In genomic region chr17:31308935-31309334, GRCh38 we compare ENCODE assay signal across 14 cellular contexts. TPM values are rescaled to one million over a fixed set of nuclear protein-coding genes. Genes with fewer than 3 reads are reported as not detected.
DNase-seq lines count a peak whose midpoint lies in the region; ATAC-seq and TF ChIP-seq lines count a peak whose summit lies in the region.
"Had no signal": no experiment of that assay in that cellular context is flagged by ENCODE, and none has a peak within 500 bp of the region (broad histone marks: within the 10 kb centered on the region; RNA-seq: fewer than 3 reads in every experiment).

No MANE protein-coding gene starts in this region.

- intact Hi-C loops in heart right ventricle (cut with DNase I), result no loop called here

- H3K79me2 ChIP-seq in OCI-LY3 (ENCODE audit: low read length), result peaks cover 91% of the 10 kb centered on the region

- H3K9me3 ChIP-seq in OCI-LY3 (ENCODE audit: insufficient read depth, low read length) (no peaks in the 10 kb centered on the region), duodenal mucosa (ENCODE audit: control insufficient read depth in 1 of 2, low read length in 2 of 2) (no peaks in the 10 kb centered on the region), heart right ventricle (no peaks in the 10 kb centered on the region)

- WGBS in heart right ventricle, 2 donors, result 71 to 74% methylated on average over 1 of the region's 1 CpG

- H3K9ac ChIP-seq in OCI-LY3 (ENCODE audit: low read length) (peak overlapping the region; percentile 97), duodenal mucosa (ENCODE audit: low read depth in 1 of 2, low read length in 2 of 2) (peak overlapping the region in 1 of 2 donors; percentile 19)

- H3K4me1 ChIP-seq in OCI-LY3 (ENCODE audit: low read length), result peaks cover 57% of the 10 kb centered on the region
- H3K4me1 ChIP-seq in duodenal mucosa (ENCODE audit: control insufficient read depth in 1 of 2, insufficient read depth in 2 of 2, low read length in 2 of 2), result peaks cover 6 to 17% of the 10 kb centered on the region in 2 donors
- H3K4me1 ChIP-seq in foreskin keratinocyte, result peaks cover 9% of the 10 kb centered on the region
- H3K4me1 ChIP-seq in heart right ventricle, result peaks cover 0 to 33% (median 0%) of the 10 kb centered on the region in 9 donors

- peaks cover 70% of the 10 kb centered on the region for H3K36me3 Mint-ChIP-seq in T-helper 2 cell treated with Interferon-gamma antibody and Interleukin-4, amounts not matched to agents 5 μg/mL and 100 μg/mL, for 36 hours (ENCODE audit: low read depth)
- H3K36me3 Mint-ChIP-seq in stimulated activated naive B cell treated with anti-CD40 and anti-IgM and Interleukin-4, amounts not matched to agents 10 μg/mL and 1 μg/mL and 100 μg/mL, for 72 hours, result peaks cover 40 to 46% of the 10 kb centered on the region in 2 donors

- peak overlapping the region; percentile 86 for H3K4me3 Mint-ChIP-seq in T-helper 2 cell treated with Interferon-gamma antibody and Interleukin-4, amounts not matched to agents 5 μg/mL and 100 μg/mL, for 36 hours
- H3K4me3 Mint-ChIP-seq in stimulated activated naive B cell treated with anti-CD40 and anti-IgM and Interleukin-4, amounts not matched to agents 10 μg/mL and 1 μg/mL and 100 μg/mL, for 72 hours, result peak overlapping the region; percentile 73 to 76

- peak overlapping the region; percentile 96 for H3K4me2 ChIP-seq in OCI-LY3 (ENCODE audit: low read length)

- H3K27ac ChIP-seq in OCI-LY3 (ENCODE audit: low read length) (peak overlapping the region; percentile 98), duodenal mucosa (ENCODE audit: low read depth, low read length) (peak overlapping the region; percentile 13), foreskin keratinocyte (no peak overlapping the region), heart right ventricle (peak overlapping the region in 1 of 10 donors; percentile 89)

- ATAC-seq in stimulated activated naive B cell treated with anti-CD40 and anti-IgM and Interleukin-4, amounts not matched to agents 10 μg/mL and 1 μg/mL and 100 μg/mL, for 72 hours (replicated peaks), result peak; percentile 12 to 18
- ATAC-seq in foreskin keratinocyte, result no peak
- ATAC-seq in heart right ventricle, result no peak

- no peak for DNase-seq in T-helper 2 cell treated with Interferon-gamma antibody and Interleukin-4, amounts not matched to agents 5 μg/mL and 100 μg/mL, for 36 hours (ENCODE audit: low spot score)
- no peak for DNase-seq in T-helper 2 cell
- no peak for DNase-seq in stimulated activated naive B cell treated with anti-CD40 and anti-IgM and Interleukin-4, amounts not matched to agents 10 μg/mL and 1 μg/mL and 100 μg/mL, for 72 hours
- DNase-seq in NCI-H2227 treated with DMSO at 0.1 percent for 48 hours (lab: John Stamatoyannopoulos, UW), result no peak
- DNase-seq in foreskin keratinocyte, result no peak
- DNase-seq in heart right ventricle, result no peak
- DNase-seq: 8988T; HCEC 1CT; NCI-H187; stimulated activated CD4-positive, alpha-beta T cell treated with anti-CD3 and anti-CD28 coated beads, Interleukin-2, amount 100 ng/mL, for 48 hours had no signal

- H3K4me3 ChIP-seq in OCI-LY3 (ENCODE audit: low read length), result peak overlapping the region; percentile 71
- peak overlapping the region; percentile 0 to 25 for H3K4me3 ChIP-seq in duodenal mucosa (ENCODE audit: low read depth in 1 of 2, low read length in 2 of 2)
- peak overlapping the region in 2 of 10 donors; percentile 2 to 57 for H3K4me3 ChIP-seq in heart right ventricle

- peaks cover 10% of the 10 kb centered on the region for H3K9me3 Mint-ChIP-seq in T-helper 2 cell treated with Interferon-gamma antibody and Interleukin-4, amounts not matched to agents 5 μg/mL and 100 μg/mL, for 36 hours
- H3K9me3 Mint-ChIP-seq in stimulated activated naive B cell treated with anti-CD40 and anti-IgM and Interleukin-4, amounts not matched to agents 10 μg/mL and 1 μg/mL and 100 μg/mL, for 72 hours, result peaks cover 3 to 11% of the 10 kb centered on the region in 2 donors

- no peaks in the 10 kb centered on the region for H3K27me3 ChIP-seq in OCI-LY3 (ENCODE audit: low read depth, low read length)
- no peaks in the 10 kb centered on the region for H3K27me3 ChIP-seq in duodenal mucosa (ENCODE audit: control insufficient read depth in 1 of 2, insufficient read depth in 2 of 2, low read length in 2 of 2)
- no peaks in the 10 kb centered on the region for H3K27me3 ChIP-seq in foreskin keratinocyte
- H3K27me3 ChIP-seq in heart right ventricle, result no peaks in the 10 kb centered on the region

- H3K27ac Mint-ChIP-seq in T-helper 2 cell treated with Interferon-gamma antibody and Interleukin-4, amounts not matched to agents 5 μg/mL and 100 μg/mL, for 36 hours, result peak overlapping the region; percentile 96
- peak overlapping the region; percentile 88 for H3K27ac Mint-ChIP-seq in stimulated activated naive B cell treated with anti-CD40 and anti-IgM and Interleukin-4, amounts not matched to agents 10 μg/mL and 1 μg/mL and 100 μg/mL, for 72 hours

- peaks cover 50% of the 10 kb centered on the region for H3K4me1 Mint-ChIP-seq in T-helper 2 cell treated with Interferon-gamma antibody and Interleukin-4, amounts not matched to agents 5 μg/mL and 100 μg/mL, for 36 hours (ENCODE audit: low read depth)
- H3K4me1 Mint-ChIP-seq in stimulated activated naive B cell treated with anti-CD40 and anti-IgM and Interleukin-4, amounts not matched to agents 10 μg/mL and 1 μg/mL and 100 μg/mL, for 72 hours, result peaks cover 39 to 74% of the 10 kb centered on the region in 2 donors

- TF ChIP-seq CTCF in OCI-LY3 (IDR thresholded peaks at IDR 0.05; ENCODE audit: low read depth, low read length) (no peak), foreskin keratinocyte (conservative IDR thresholded peaks at IDR 0.05) (no peak), heart right ventricle (IDR thresholded peaks at IDR 0.05) (no peak)

- H3K27me3 Mint-ChIP-seq in T-helper 2 cell treated with Interferon-gamma antibody and Interleukin-4, amounts not matched to agents 5 μg/mL and 100 μg/mL, for 36 hours (ENCODE audit: low read depth), result no peaks in the 10 kb centered on the region
- no peaks in the 10 kb centered on the region for H3K27me3 Mint-ChIP-seq in stimulated activated naive B cell treated with anti-CD40 and anti-IgM and Interleukin-4, amounts not matched to agents 10 μg/mL and 1 μg/mL and 100 μg/mL, for 72 hours

- no peak overlapping the region for H2AFZ ChIP-seq in OCI-LY3 (ENCODE audit: low read depth, low read length)

- peaks cover 19% of the 10 kb centered on the region; the same call in 1 of the 2 replicates for H4K20me1 ChIP-seq in OCI-LY3 (ENCODE audit: insufficient read depth, low read length)

- H3K36me3 ChIP-seq in OCI-LY3 (replicated peaks; ENCODE audit: low read depth, low read length) (peaks cover 41% of the 10 kb centered on the region), duodenal mucosa (ENCODE audit: control insufficient read depth in 1 of 2, insufficient read depth in 2 of 2, low read length in 2 of 2) (peaks cover 8 to 12% of the 10 kb centered on the region in 2 donors), heart right ventricle (peaks cover 0 to 38% (median 6%) of the 10 kb centered on the region in 9 donors)

RNA-seq across cellular contexts. Expression of gene EVI2B, which starts 4.9 kb away (rescaled TPM):
- total RNA-seq in foreskin keratinocyte (0.14 and 0.25 TPM in 2 replicates), heart right ventricle (10 to 100 TPM in 1 of 10 donors, 1 to 10 TPM in 8, under 1 TPM in 1; 0.77 to 14.2 (median 1.5) TPM)
- polyA plus RNA-seq in foreskin keratinocyte (0.17 and 0.31 TPM in 2 replicates), heart right ventricle (1 to 10 TPM; 1.8 to 2.2 TPM)

RNA-seq across cellular contexts. Expression of gene OMG, which starts 11.9 kb away (rescaled TPM):
- not detected in 2 replicates for total RNA-seq in foreskin keratinocyte
- not detected in 2 replicates for polyA plus RNA-seq in foreskin keratinocyte
- under 1 TPM in 3 of 10 donors, not detected in 7; 0.36 to 0.77 (median 0.75) TPM for total RNA-seq in heart right ventricle
- polyA plus RNA-seq in heart right ventricle, result under 1 TPM; 0.07 to 0.22 TPM
- total RNA-seq: astrocyte, lower leg skin had no signal

RNA-seq across cellular contexts. Expression of gene EVI2A, which starts 12.5 kb away (rescaled TPM):
- 0.11 TPM in 1 of 2 replicates, not detected in the other for total RNA-seq in foreskin keratinocyte
- polyA plus RNA-seq in foreskin keratinocyte, result 0.10 TPM in 1 of 2 replicates, not detected in the other
- total RNA-seq in heart right ventricle, result 1 to 10 TPM in 7 of 10 donors, under 1 TPM in 3; 0.50 to 9.0 (median 1.3) TPM
- 1 to 10 TPM; 2.0 to 2.3 TPM for polyA plus RNA-seq in heart right ventricle

Comparison
In these comparisons a context has a peak if more than half of its experiments do, and no peak if none do; other contexts are left out.
1. ATAC-seq: peak in stimulated activated naive B cell treated with anti-CD40 and anti-IgM and Interleukin-4, amounts not matched to agents 10 μg/mL and 1 μg/mL and 100 μg/mL, for 72 hours (2 of 2); none in foreskin keratinocyte (single experiment) and heart right ventricle (0 of 8).